Comparison of ENCODE assay signal across 11 cellular contexts in the genomic region with DNA sequence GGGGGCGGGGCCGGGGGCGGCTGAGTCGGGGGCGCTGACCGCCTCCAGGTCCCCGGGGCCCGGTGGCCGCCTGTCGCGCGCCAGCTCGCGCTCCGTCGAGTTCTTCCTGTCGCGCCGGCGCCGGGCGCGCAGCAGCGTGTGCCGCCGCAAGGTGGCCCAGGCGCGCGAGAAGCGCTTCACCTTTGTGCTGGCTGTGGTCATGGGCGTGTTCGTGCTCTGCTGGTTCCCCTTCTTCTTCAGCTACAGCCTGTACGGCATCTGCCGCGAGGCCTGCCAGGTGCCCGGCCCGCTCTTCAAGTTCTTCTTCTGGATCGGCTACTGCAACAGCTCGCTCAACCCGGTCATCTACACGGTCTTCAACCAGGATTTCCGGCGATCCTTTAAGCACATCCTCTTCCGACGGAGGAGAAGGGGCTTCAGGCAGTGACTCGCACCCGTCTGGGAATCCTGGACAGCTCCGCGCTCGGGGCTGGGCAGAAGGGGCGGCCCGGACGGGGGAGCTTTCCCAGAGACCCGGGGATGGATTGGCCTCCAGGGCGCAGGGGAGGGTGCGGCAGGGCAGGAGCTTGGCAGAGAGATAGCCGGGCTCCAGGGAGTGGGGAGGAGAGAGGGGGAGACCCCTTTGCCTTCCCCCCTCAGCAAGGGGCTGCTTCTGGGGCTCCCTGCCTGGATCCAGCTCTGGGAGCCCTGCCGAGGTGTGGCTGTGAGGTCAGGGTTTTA. TPM values are rescaled to one million over a fixed set of nuclear protein-coding genes. Genes with fewer than 3 reads are reported as not detected.
DNase-seq lines count a peak whose midpoint lies in the region; ATAC-seq and TF ChIP-seq lines count a peak whose summit lies in the region.
"Had no signal": no experiment of that assay in that cellular context is flagged by ENCODE, and none has a peak within 500 bp of the region (broad histone marks: within the 10 kb centered on the region; RNA-seq: fewer than 3 reads in every experiment).

No MANE protein-coding gene starts in this region.

- no peak overlapping the region for H4K5ac ChIP-seq in H9 (ENCODE audit: insufficient read length, low read depth, low read length)

- POLR2A ChIA-PET in CD4-positive, alpha-beta memory T cell (lab: Charles Lee; ENCODE audit: partially characterized antibody) = no interaction called here

- H3K4me1 Mint-ChIP-seq in CD4-positive, alpha-beta memory T cell = peaks cover 4 to 10% (median 5%) of the 10 kb centered on the region in 4 donors
- H3K4me1 Mint-ChIP-seq in H9 (peaks cover 11 to 25% of the 10 kb centered on the region in 2 experiments), memory B cell (peaks cover 2% of the 10 kb centered on the region)

- WGBS in H9 (ENCODE audit: extremely low coverage, insufficient read length, low lambda C conversion rate) = no CpG with 5 or more reads among the region's 58 CpGs
- WGBS in body of pancreas, 2 donors = 12 to 38% methylated on average over 18 to 47 of the region's 58 CpGs

- H2BK120ac ChIP-seq in H9 (ENCODE audit: low read depth, low read length, poor library complexity, severe bottlenecking) = no peak overlapping the region

- H3K27me3 Mint-ChIP-seq in CD4-positive, alpha-beta memory T cell = peaks cover 8 to 11% of the 10 kb centered on the region in 2 donors
- H3K27me3 Mint-ChIP-seq in H9 (ENCODE audit: low read depth) = peaks cover 44% of the 10 kb centered on the region
- H3K27me3 Mint-ChIP-seq in memory B cell = peaks cover 11% of the 10 kb centered on the region

- H3K4me3 Mint-ChIP-seq in CD4-positive, alpha-beta memory T cell = peak overlapping the region in 6 of 8 donors; percentile 25 to 53 (median 39)
- H3K4me3 Mint-ChIP-seq in H9 (peak overlapping the region; percentile 60 to 87), memory B cell (peak overlapping the region; percentile 66)

- no peak for DNase-seq in CD4-positive, alpha-beta memory T cell
- peak; percentile 80 for DNase-seq in H9
- peak in 3 of 4 donors; percentile 24 to 40 (median 30) for DNase-seq in body of pancreas
- DNase-seq in memory B cell (ENCODE audit: low spot score in 2 of 2) = no peak
- DNase-seq in NCI-H2196 treated with DMSO at 0.1 percent for 48 hours (lab: John Stamatoyannopoulos, UW; ENCODE audit: unreplicated experiment) = no peak
- DNase-seq: activated naive CD4-positive, alpha-beta T cell treated with anti-CD3 and anti-CD28 coated beads, Interleukin-2, amount 50 U/mL, for 16 hours; SHP77 had no signal

- CTCF ChIA-PET in CD4-positive, alpha-beta memory T cell (lab: Charles Lee; ENCODE audit: partially characterized antibody) = no interaction called here

- H3K4ac ChIP-seq in H9 (ENCODE audit: low read depth, low read length) = no peak overlapping the region

- no peak overlapping the region for H4K8ac ChIP-seq in H9 (replicated peaks; ENCODE audit: insufficient read length, low read depth, low read length)

- no peak overlapping the region for H2BK12ac ChIP-seq in H9 (ENCODE audit: insufficient read length, low read depth, low read length)

- no peak overlapping the region for H2BK15ac ChIP-seq in H9 (ENCODE audit: low read depth, low read length)

- no peaks in the 10 kb centered on the region for H3K36me3 ChIP-seq in CD4-positive, alpha-beta memory T cell (ENCODE audit: insufficient read depth, low read length)
- no peaks in the 10 kb centered on the region for H3K36me3 ChIP-seq in body of pancreas (replicated peaks in 1 of 2; ENCODE audit: insufficient read depth in 1 of 2, low read depth in 2 of 2)
- H3K36me3 ChIP-seq: uterus had no signal

- intact Hi-C loops in CD4-positive, alpha-beta memory T cell (cut with micrococcal nuclease) = no loop called here
- intact Hi-C loops in body of pancreas (cut with DNase I) = no loop called here

- H3K79me2 ChIP-seq in H9 (ENCODE audit: insufficient read depth, low read length) = no peaks in the 10 kb centered on the region

- H2AFZ ChIP-seq in H9 (ENCODE audit: low read length) = no peak overlapping the region

- H3K4me2 ChIP-seq in H9 (ENCODE audit: insufficient read depth, insufficient read length, low read length) = no peak overlapping the region

- TF ChIP-seq CTCF in H9 (conservative IDR thresholded peaks at IDR 0.05) = peak; percentile 48; the same call in 2 of the 3 replicates
- peak in 3 of 7 experiments; percentile 4 to 29 (median 24) for TF ChIP-seq CTCF in body of pancreas (IDR thresholded peaks at IDR 0.05)

- no peak overlapping the region for H3K23ac ChIP-seq in H9 (ENCODE audit: insufficient read length, low read depth, low read length)

- H3K27ac ChIP-seq in CD4-positive, alpha-beta memory T cell (ENCODE audit: low read depth, low read length) = no peak overlapping the region
- H3K27ac ChIP-seq in H9 (ENCODE audit: insufficient read length, low read depth, low read length) (no peak overlapping the region), body of pancreas (no peak overlapping the region)

- TF ChIP-seq POLR2A in body of pancreas (IDR thresholded peaks at IDR 0.05) = no peak

- no peak overlapping the region for H3K56ac ChIP-seq in H9 (ENCODE audit: insufficient read length, low read depth, low read length)

- no peaks in the 10 kb centered on the region for H3K4me1 ChIP-seq in CD4-positive, alpha-beta memory T cell (ENCODE audit: insufficient read depth, low read length)
- no peaks in the 10 kb centered on the region; the same call in 1 of the 2 replicates for H3K4me1 ChIP-seq in H9 (ENCODE audit: insufficient read depth, low read length)
- H3K4me1 ChIP-seq in body of pancreas = peaks cover 20% of the 10 kb centered on the region

- H4K91ac ChIP-seq in H9 (ENCODE audit: insufficient read length, low read depth, low read length) = no peak overlapping the region

- no peak overlapping the region for H3T11ph ChIP-seq in H9 (ENCODE audit: low read length)

- H3K4me3 ChIP-seq in CD4-positive, alpha-beta memory T cell (ENCODE audit: low read length in 2 of 2) = no peak overlapping the region
- no peak overlapping the region for H3K4me3 ChIP-seq in body of pancreas

- no peak for ATAC-seq in body of pancreas
- peak; percentile 35 for ATAC-seq in memory B cell (ENCODE audit: low read depth)
- ATAC-seq in GM21360 (IDR thresholded peaks at IDR 0.05; ENCODE audit: unreplicated experiment) = no peak
- no peak for ATAC-seq in HG02642 (IDR thresholded peaks at IDR 0.05; ENCODE audit: poor library complexity, unreplicated experiment)
- ATAC-seq in GM18858 (IDR thresholded peaks at IDR 0.05; ENCODE audit: unreplicated experiment) = no peak

- no peak overlapping the region for H3K14ac ChIP-seq in H9 (ENCODE audit: insufficient read depth, low read length)

- no peaks in the 10 kb centered on the region for H3K27me3 ChIP-seq in CD4-positive, alpha-beta memory T cell (ENCODE audit: insufficient read depth, low read length)
- H3K27me3 ChIP-seq in H9 (ENCODE audit: insufficient read depth, low read length) (peaks cover 6% of the 10 kb centered on the region; the same call in 1 of the 2 replicates), body of pancreas (no peaks in the 10 kb centered on the region)
- H3K27me3 ChIP-seq: uterus had no signal

- H3K9me3 ChIP-seq in CD4-positive, alpha-beta memory T cell (ENCODE audit: control insufficient read depth in 1 of 2, low read length in 2 of 2) = no peaks in the 10 kb centered on the region
- H3K9me3 ChIP-seq in H9 (ENCODE audit: control insufficient read depth, low read depth, low read length) (no peaks in the 10 kb centered on the region), body of pancreas (no peaks in the 10 kb centered on the region)
- H3K9me3 ChIP-seq: uterus had no signal

- H2BK5ac ChIP-seq in H9 (ENCODE audit: insufficient read length, low read length) = no peak overlapping the region

- H3K18ac ChIP-seq in H9 (ENCODE audit: insufficient read length, low read depth, low read length) = no peak overlapping the region

- H3K36me3 Mint-ChIP-seq in CD4-positive, alpha-beta memory T cell = no peaks in the 10 kb centered on the region
- H3K36me3 Mint-ChIP-seq in H9 (ENCODE audit: insufficient read depth in 1 of 3, low read depth in 3 of 3) = peaks cover 0 to 2% (median 0%) of the 10 kb centered on the region in 3 experiments; a peak in 2 of 7 replicates
- H3K36me3 Mint-ChIP-seq in memory B cell = no peaks in the 10 kb centered on the region

- no peak overlapping the region for H2BK20ac ChIP-seq in H9 (ENCODE audit: low read depth, low read length, poor library complexity, severe bottlenecking)

- H3K27ac Mint-ChIP-seq in CD4-positive, alpha-beta memory T cell = peak overlapping the region in 1 of 7 donors; percentile 7
- H3K27ac Mint-ChIP-seq in H9 (no peak overlapping the region), memory B cell (no peak overlapping the region)

- H3K79me1 ChIP-seq in H9 (ENCODE audit: insufficient read depth, low read depth, low read length, poor library complexity, severe bottlenecking) = no peaks in the 10 kb centered on the region

- H2AK5ac ChIP-seq in H9 (ENCODE audit: insufficient read length, low read length) = no peak overlapping the region

- H3K9me3 Mint-ChIP-seq in CD4-positive, alpha-beta memory T cell = peaks cover 0 to 2% (median 0%) of the 10 kb centered on the region in 8 donors
- peaks cover 0 to 1% of the 10 kb centered on the region in 2 experiments; a peak in 1 of 5 replicates for H3K9me3 Mint-ChIP-seq in H9
- no peaks in the 10 kb centered on the region for H3K9me3 Mint-ChIP-seq in memory B cell

- no peaks in the 10 kb centered on the region for H4K20me1 ChIP-seq in H9 (ENCODE audit: control insufficient read depth, insufficient read depth, insufficient read length)

- peaks cover 3% of the 10 kb centered on the region for H3K23me2 ChIP-seq in H9 (ENCODE audit: insufficient read length, low read depth, low read length, poor library complexity, severe bottlenecking)

- H3K9ac ChIP-seq in H9 (ENCODE audit: extremely low read depth, insufficient read length, low read length) = no peak overlapping the region

RNA-seq across cellular contexts. Expression of a gene that starts 1.5 kb away (rescaled TPM):
- not detected for total RNA-seq in CD4-positive, alpha-beta memory T cell
- not detected for polyA plus RNA-seq in CD4-positive, alpha-beta memory T cell
- total RNA-seq in H9 (2021) (7.2 and 8.6 TPM in 2 replicates), body of pancreas (10 to 100 TPM in 1 of 2 donors, 1 to 10 TPM in 1; 6.7 to 10.5 TPM)

Comparison
In these comparisons a context has a peak if more than half of its experiments do, and no peak if none do; other contexts are left out.
1. DNase-seq: peak in H9 (single experiment) and body of pancreas (3 of 4); none in CD4-positive, alpha-beta memory T cell (0 of 5), memory B cell (0 of 2) and NCI-H2196 treated with DMSO at 0.1 percent for 48 hours (single experiment).
2. Peak in every context shown above with its lines, with median percentiles within 50 percentile points of each other: H3K4me3 Mint-ChIP-seq.